12 cellular contexts compared by ENCODE assay signal in the genomic region with DNA sequence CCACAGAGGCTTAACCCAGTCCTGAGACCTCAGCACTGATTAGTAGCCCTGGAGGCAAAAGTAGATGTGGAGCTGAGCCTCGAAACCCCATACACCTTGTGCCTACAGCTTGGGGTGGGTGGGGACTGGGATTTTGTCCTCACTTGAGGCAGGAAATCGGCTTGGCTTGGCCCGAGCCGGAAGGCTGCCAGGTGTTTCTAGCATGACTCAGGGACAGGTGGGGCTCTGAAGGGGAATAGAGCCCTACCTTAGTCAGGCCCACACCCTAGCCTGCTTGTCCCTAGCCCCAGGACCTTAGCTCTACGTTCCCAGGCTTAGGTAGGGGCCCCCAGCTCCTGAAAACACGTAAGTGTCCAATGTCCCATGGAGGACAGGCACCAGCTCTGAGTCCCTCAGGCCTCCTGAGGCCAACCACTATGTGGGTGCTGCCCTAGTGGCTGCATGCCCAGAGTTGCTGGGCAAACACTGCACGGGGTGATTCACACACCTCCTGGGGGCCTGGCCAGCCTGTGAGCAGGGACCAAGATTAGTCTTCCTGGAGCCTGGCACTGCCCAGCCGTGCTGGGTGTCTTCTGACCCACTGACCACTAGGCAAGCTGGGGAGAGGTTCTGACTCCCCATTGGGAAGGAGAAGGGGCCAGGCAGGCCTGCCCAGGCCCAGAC. TPM values are rescaled to one million over a fixed set of nuclear protein-coding genes. Genes with fewer than 3 reads are reported as not detected.
A peak's percentile ranks its signal among the peaks of the same experiment; 100 is the strongest.
DNase-seq lines count a peak whose midpoint lies in the region; ATAC-seq and TF ChIP-seq lines count a peak whose summit lies in the region.
"Had no signal": no experiment of that assay in that cellular context is flagged by ENCODE, and none has a peak within 500 bp of the region (broad histone marks: within the 10 kb centered on the region; RNA-seq: fewer than 3 reads in every experiment).

No MANE protein-coding gene starts in this region.

- H3K36me3 ChIP-seq in kidney epithelial cell (ENCODE audit: control insufficient read depth, insufficient read depth, low read length) (no peaks in the 10 kb centered on the region), vagina (peaks cover 0 to 6% of the 10 kb centered on the region in 2 donors)

- CTCF ChIA-PET in activated CD4-positive, alpha-beta T cell treated with anti-CD3 and anti-CD28 coated beads, Interleukin-2, amount 10 ng/mL, durations not matched to agents 7 days and 5 days (lab: Charles Lee) = interaction anchor here (0.5 to 1.5 kb wide), 6 partner anchors 10 to 122 kb away, joined by 3 to 6 read pairs (median 4); a partner anchor contains a TSS

- intact Hi-C loops in vagina (cut with DNase I) = no loop called here

- no peak overlapping the region for H3K4me3 ChIP-seq in kidney epithelial cell (ENCODE audit: low read depth, low read length)
- no peak overlapping the region for H3K4me3 ChIP-seq in vagina

- no peak overlapping the region for H3K4me3 Mint-ChIP-seq in activated CD4-positive, alpha-beta T cell treated with anti-CD3 and anti-CD28 coated beads, Interleukin-2, amount 10 ng/mL, durations not matched to agents 7 days and 5 days
- H3K4me3 Mint-ChIP-seq: B cell, WTC11 had no signal

- no peaks in the 10 kb centered on the region for H3K27me3 ChIP-seq in kidney epithelial cell (ENCODE audit: control insufficient read depth, insufficient read depth, low read length)
- H3K27me3 ChIP-seq in vagina = no peaks in the 10 kb centered on the region

- H3K27ac ChIP-seq in vagina = peak overlapping the region; percentile 71

- ATAC-seq in HG03378 (IDR thresholded peaks at IDR 0.05; ENCODE audit: unreplicated experiment) = no peak

- peaks cover 30% of the 10 kb centered on the region for H3K4me1 Mint-ChIP-seq in activated CD4-positive, alpha-beta T cell treated with anti-CD3 and anti-CD28 coated beads, Interleukin-2, amount 10 ng/mL, durations not matched to agents 7 days and 5 days

- DNase-seq in activated CD4-positive, alpha-beta T cell treated with anti-CD3 and anti-CD28 coated beads, Interleukin-2, amount 10 ng/mL, durations not matched to agents 7 days and 5 days = no peak
- no peak for DNase-seq in activated CD4-positive, alpha-beta T cell treated with anti-CD3 and anti-CD28 coated beads, Interleukin-2, amount 50 U/mL, for 1 hour
- DNase-seq in amniotic stem cell (lab: John Stamatoyannopoulos, UW) (peak; percentile 35), kidney epithelial cell (ENCODE audit: low read depth) (peak; percentile 55), vagina (ENCODE audit: extremely low spot score in 2 of 2) (no peak), foreskin melanocyte (no peak)
- DNase-seq in activated CD8-positive, alpha-beta memory T cell treated with anti-CD3 and anti-CD28 coated beads, Interleukin-2, amount 50 U/mL, for 4 hours = no peak

- H3K27me3 Mint-ChIP-seq in activated CD4-positive, alpha-beta T cell treated with anti-CD3 and anti-CD28 coated beads, Interleukin-2, amount 10 ng/mL, durations not matched to agents 7 days and 5 days = no peaks in the 10 kb centered on the region
- H3K27me3 Mint-ChIP-seq: B cell had no signal

- POLR2A ChIA-PET in activated CD4-positive, alpha-beta T cell treated with anti-CD3 and anti-CD28 coated beads, Interleukin-2, amount 10 ng/mL, durations not matched to agents 7 days and 5 days (lab: Charles Lee) = interaction anchor here (0.7 kb wide), 1 partner anchor 83 kb away, joined by 3 read pairs; no protein-coding TSS in a partner anchor

- no peak for TF ChIP-seq POLR2A in vagina (IDR thresholded peaks at IDR 0.05)

- peaks cover 51% of the 10 kb centered on the region for H3K4me1 ChIP-seq in vagina

- no peaks in the 10 kb centered on the region for H3K9me3 Mint-ChIP-seq in activated CD4-positive, alpha-beta T cell treated with anti-CD3 and anti-CD28 coated beads, Interleukin-2, amount 10 ng/mL, durations not matched to agents 7 days and 5 days
- H3K9me3 Mint-ChIP-seq: WTC11 had no signal

- peak overlapping the region; percentile 46 for H3K27ac Mint-ChIP-seq in activated CD4-positive, alpha-beta T cell treated with anti-CD3 and anti-CD28 coated beads, Interleukin-2, amount 10 ng/mL, durations not matched to agents 7 days and 5 days
- H3K27ac Mint-ChIP-seq: B cell, WTC11 had no signal

- peaks cover 3% of the 10 kb centered on the region for H3K36me3 Mint-ChIP-seq in activated CD4-positive, alpha-beta T cell treated with anti-CD3 and anti-CD28 coated beads, Interleukin-2, amount 10 ng/mL, durations not matched to agents 7 days and 5 days (ENCODE audit: low read depth)
- H3K36me3 Mint-ChIP-seq: WTC11 had no signal

- no peaks in the 10 kb centered on the region for H3K9me3 ChIP-seq in vagina

- TF ChIP-seq CTCF in kidney epithelial cell (IDR thresholded peaks at IDR 0.05; ENCODE audit: insufficient read depth, low read length, poor library complexity, severe bottlenecking) (no peak), vagina (IDR thresholded peaks at IDR 0.05) (no peak)

RNA-seq across cellular contexts. Expression of a gene that starts 3.1 kb away (rescaled TPM):
- 1 to 10 TPM; 4.1 to 5.2 TPM for total RNA-seq in activated CD4-positive, alpha-beta T cell treated with anti-CD3 and anti-CD28 coated beads, Interleukin-2, amount 10 ng/mL, durations not matched to agents 7 days and 5 days
- total RNA-seq in kidney epithelial cell (6.5 and 8.2 TPM in 2 replicates), vagina (38.1 TPM)

RNA-seq across cellular contexts. Expression of a gene that starts 29.0 kb away (rescaled TPM):
- total RNA-seq in activated CD4-positive, alpha-beta T cell treated with anti-CD3 and anti-CD28 coated beads, Interleukin-2, amount 10 ng/mL, durations not matched to agents 7 days and 5 days = 10 to 100 TPM; 12.8 to 14.1 TPM
- total RNA-seq in kidney epithelial cell (18.1 and 19.1 TPM in 2 replicates), vagina (10.6 TPM)

RNA-seq across cellular contexts. Expression of a gene that starts 30.9 kb away (rescaled TPM):
- not detected for total RNA-seq in activated CD4-positive, alpha-beta T cell treated with anti-CD3 and anti-CD28 coated beads, Interleukin-2, amount 10 ng/mL, durations not matched to agents 7 days and 5 days
- not detected in 2 replicates for total RNA-seq in kidney epithelial cell
- not detected for total RNA-seq in vagina
- total RNA-seq: B cell, chondrocyte, mononuclear cell had no signal

RNA-seq across cellular contexts. Expression of a gene that starts 39.3 kb away (rescaled TPM):
- 100 to 1,000 TPM in 1 of 2 experiments, 10 to 100 TPM in 1; 87.7 to 105 TPM for total RNA-seq in activated CD4-positive, alpha-beta T cell treated with anti-CD3 and anti-CD28 coated beads, Interleukin-2, amount 10 ng/mL, durations not matched to agents 7 days and 5 days
- total RNA-seq in kidney epithelial cell = 35.9 and 41.5 TPM in 2 replicates
- total RNA-seq in vagina = 71.5 TPM

RNA-seq across cellular contexts. Expression of a gene that starts 44.3 kb away (rescaled TPM):
- 10 to 100 TPM; 30.9 to 31.0 TPM for total RNA-seq in activated CD4-positive, alpha-beta T cell treated with anti-CD3 and anti-CD28 coated beads, Interleukin-2, amount 10 ng/mL, durations not matched to agents 7 days and 5 days
- total RNA-seq in kidney epithelial cell (4.2 and 5.4 TPM in 2 replicates), vagina (17.4 TPM)

Comparison
In these comparisons a context has a peak if more than half of its experiments do, and no peak if none do; other contexts are left out.
1. DNase-seq: peak in amniotic stem cell (single experiment) and kidney epithelial cell (single experiment); none in activated CD4-positive, alpha-beta T cell treated with anti-CD3 and anti-CD28 coated beads, Interleukin-2, amount 10 ng/mL, durations not matched to agents 7 days and 5 days (single experiment), activated CD4-positive, alpha-beta T cell treated with anti-CD3 and anti-CD28 coated beads, Interleukin-2, amount 50 U/mL, for 1 hour (single experiment), vagina (0 of 2), foreskin melanocyte (single experiment) and activated CD8-positive, alpha-beta memory T cell treated with anti-CD3 and anti-CD28 coated beads, Interleukin-2, amount 50 U/mL, for 4 hours (single experiment).